ENCODE assay signal across 1 cellular context in the genomic region with DNA sequence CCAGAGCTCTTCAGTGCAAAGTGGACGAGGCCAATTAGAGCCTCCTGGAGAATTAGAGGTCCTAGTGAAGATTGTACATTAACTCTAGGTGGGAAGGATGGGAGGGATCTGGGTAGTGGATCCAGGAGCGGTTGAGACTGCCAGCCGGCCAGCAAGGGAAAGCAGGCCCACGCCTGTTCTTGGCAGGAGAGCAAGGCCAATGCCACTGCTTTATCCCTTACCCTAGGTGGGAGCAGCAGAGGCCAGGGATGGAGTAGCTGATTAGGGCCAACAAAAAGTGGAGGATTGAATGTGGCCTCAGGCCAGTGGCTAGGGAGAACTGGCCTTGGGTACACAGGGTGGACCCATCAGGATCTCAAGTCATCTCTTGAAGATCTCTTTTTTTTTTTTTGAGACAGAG.
TF ChIP-seq lines count a peak whose summit lies in the region.

No MANE protein-coding gene starts in this region.

TF ChIP-seq in WTC11, 78 proteins besides CTCF, POLR2A, EP300 and RAD21 (continued from another document):
- TF ChIP-seq, protein P1, sequence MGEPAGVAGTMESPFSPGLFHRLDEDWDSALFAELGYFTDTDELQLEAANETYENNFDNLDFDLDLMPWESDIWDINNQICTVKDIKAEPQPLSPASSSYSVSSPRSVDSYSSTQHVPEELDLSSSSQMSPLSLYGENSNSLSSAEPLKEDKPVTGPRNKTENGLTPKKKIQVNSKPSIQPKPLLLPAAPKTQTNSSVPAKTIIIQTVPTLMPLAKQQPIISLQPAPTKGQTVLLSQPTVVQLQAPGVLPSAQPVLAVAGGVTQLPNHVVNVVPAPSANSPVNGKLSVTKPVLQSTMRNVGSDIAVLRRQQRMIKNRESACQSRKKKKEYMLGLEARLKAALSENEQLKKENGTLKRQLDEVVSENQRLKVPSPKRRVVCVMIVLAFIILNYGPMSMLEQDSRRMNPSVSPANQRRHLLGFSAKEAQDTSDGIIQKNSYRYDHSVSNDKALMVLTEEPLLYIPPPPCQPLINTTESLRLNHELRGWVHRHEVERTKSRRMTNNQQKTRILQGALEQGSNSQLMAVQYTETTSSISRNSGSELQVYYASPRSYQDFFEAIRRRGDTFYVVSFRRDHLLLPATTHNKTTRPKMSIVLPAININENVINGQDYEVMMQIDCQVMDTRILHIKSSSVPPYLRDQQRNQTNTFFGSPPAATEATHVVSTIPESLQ (CRISPR knock-in tag; IDR thresholded peaks at IDR 0.05), result no peak
- TF ChIP-seq, protein P2, sequence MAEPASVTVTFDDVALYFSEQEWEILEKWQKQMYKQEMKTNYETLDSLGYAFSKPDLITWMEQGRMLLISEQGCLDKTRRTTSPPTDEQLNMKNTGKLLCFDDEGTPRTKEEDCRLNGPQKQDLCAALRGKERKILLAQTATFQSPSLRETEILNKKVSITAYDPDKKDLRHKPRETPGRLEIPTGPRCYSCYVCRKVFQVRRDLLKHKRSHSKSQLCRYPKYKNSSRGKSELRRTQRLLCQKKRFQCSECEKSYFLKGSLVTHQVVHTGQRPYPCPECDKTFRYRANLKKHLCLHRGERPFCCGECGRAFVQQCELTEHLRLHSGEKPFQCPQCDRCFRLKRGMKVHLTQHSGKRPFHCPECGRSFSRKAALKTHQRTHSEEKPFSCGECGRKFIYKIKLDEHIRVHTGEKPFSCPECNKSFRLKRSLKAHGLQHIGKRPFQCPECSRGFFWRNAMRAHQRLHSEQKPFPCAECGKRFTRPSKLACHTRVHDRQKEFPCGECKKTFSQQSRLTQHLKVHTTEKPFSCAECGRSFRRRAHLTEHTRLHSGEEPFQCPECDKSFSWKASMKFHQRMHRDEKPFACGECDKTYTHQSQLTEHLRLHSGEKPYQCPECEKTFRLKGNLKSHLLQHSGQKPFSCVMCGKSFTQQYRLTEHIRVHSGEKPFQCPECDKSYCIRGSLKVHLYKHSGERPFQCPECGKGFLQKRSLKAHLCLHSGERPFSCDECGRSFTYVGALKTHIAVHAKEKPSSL (CRISPR knock-in tag; conservative IDR thresholded peaks at IDR 0.05), result no peak
- TF ChIP-seq, protein P3, sequence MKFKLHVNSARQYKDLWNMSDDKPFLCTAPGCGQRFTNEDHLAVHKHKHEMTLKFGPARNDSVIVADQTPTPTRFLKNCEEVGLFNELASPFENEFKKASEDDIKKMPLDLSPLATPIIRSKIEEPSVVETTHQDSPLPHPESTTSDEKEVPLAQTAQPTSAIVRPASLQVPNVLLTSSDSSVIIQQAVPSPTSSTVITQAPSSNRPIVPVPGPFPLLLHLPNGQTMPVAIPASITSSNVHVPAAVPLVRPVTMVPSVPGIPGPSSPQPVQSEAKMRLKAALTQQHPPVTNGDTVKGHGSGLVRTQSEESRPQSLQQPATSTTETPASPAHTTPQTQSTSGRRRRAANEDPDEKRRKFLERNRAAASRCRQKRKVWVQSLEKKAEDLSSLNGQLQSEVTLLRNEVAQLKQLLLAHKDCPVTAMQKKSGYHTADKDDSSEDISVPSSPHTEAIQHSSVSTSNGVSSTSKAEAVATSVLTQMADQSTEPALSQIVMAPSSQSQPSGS (CRISPR knock-in tag; IDR thresholded peaks at IDR 0.05; ENCODE audit: borderline replicate concordance, low read depth), result no peak
- TF ChIP-seq NR1H2 (CRISPR knock-in tag; IDR thresholded peaks at IDR 0.05), result no peak
- TF ChIP-seq, protein P4, sequence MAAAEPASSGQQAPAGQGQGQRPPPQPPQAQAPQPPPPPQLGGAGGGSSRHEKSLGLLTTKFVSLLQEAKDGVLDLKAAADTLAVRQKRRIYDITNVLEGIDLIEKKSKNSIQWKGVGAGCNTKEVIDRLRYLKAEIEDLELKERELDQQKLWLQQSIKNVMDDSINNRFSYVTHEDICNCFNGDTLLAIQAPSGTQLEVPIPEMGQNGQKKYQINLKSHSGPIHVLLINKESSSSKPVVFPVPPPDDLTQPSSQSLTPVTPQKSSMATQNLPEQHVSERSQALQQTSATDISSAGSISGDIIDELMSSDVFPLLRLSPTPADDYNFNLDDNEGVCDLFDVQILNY (CRISPR knock-in tag; IDR thresholded peaks at IDR 0.05), result no peak
- TF ChIP-seq, protein P5, sequence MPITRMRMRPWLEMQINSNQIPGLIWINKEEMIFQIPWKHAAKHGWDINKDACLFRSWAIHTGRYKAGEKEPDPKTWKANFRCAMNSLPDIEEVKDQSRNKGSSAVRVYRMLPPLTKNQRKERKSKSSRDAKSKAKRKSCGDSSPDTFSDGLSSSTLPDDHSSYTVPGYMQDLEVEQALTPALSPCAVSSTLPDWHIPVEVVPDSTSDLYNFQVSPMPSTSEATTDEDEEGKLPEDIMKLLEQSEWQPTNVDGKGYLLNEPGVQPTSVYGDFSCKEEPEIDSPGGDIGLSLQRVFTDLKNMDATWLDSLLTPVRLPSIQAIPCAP (CRISPR knock-in tag; IDR thresholded peaks at IDR 0.05), result no peak
